In the genomic region with DNA sequence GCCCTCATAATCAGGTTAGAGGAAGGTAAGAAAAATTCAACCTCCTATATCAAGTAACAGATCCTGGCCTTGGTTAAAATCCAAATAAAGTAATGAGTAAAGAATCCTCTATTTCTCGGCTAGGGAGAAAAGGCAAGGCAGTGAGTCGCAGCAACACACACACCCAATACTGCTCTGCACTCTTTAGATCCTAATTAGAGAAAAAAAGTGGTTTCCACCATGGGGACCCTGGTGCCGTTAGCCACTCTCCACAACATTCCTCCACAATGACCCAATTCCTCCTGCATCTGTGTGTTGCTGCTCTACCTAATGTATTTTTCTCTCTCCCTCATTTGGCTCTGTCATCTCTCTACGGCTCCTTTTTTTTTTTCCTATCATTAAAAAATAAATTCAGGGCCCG, we compare ENCODE assay signal across 24 cellular contexts.
DNase-seq lines count a peak whose midpoint lies in the region; ATAC-seq and TF ChIP-seq lines count a peak whose summit lies in the region.
"Had no signal": no experiment of that assay in that cellular context is flagged by ENCODE, and none has a peak within 500 bp of the region (broad histone marks: within the 10 kb centered on the region; RNA-seq: fewer than 3 reads in every experiment).

No MANE protein-coding gene starts in this region.

- H3K36me3 ChIP-seq in brain microvascular endothelial cell (replicated peaks), result no peaks in the 10 kb centered on the region
- H3K36me3 ChIP-seq: gastrocnemius medialis, uterus had no signal

- H3K36me3 Mint-ChIP-seq in WTC11, result no peaks in the 10 kb centered on the region
- H3K36me3 Mint-ChIP-seq: natural killer cell had no signal

- H3K27me3 Mint-ChIP-seq in stimulated activated naive CD8-positive, alpha-beta T cell treated with anti-CD3 and anti-CD28 coated beads, Interleukin-15, amount 100 ng/mL, for 72 hours, result peaks cover 22% of the 10 kb centered on the region
- H3K27me3 Mint-ChIP-seq in WTC11 (ENCODE audit: low read depth), result no peaks in the 10 kb centered on the region

- TF ChIP-seq CTCF in brain microvascular endothelial cell (IDR thresholded peaks at IDR 0.05; ENCODE audit: low read depth, low read length, missing control alignments), result no peak
- no peak for TF ChIP-seq CTCF in WTC11 (IDR thresholded peaks at IDR 0.05)

- DNase-seq in AG20443 (ENCODE audit: low spot score) (peak; percentile 42), LHCN-M2 (ENCODE audit: low read depth) (peak; percentile 2), brain microvascular endothelial cell (peak; percentile 17), kidney tubule cell (ENCODE audit: low spot score) (peak; percentile 66), C1 segment of cervical spinal cord (lab: John Stamatoyannopoulos, UW) (no peak), WTC11 (ENCODE audit: low spot score) (no peak)
- DNase-seq in stimulated activated naive CD8-positive, alpha-beta T cell treated with anti-CD3 and anti-CD28 coated beads, Interleukin-15, amount 100 ng/mL, for 72 hours, result no peak
- DNase-seq: activated CD4-positive, alpha-beta T cell treated with anti-CD3 and anti-CD28 coated beads for 1 hour; activated CD8-positive, alpha-beta memory T cell treated with anti-CD3 and anti-CD28 coated beads for 24 hours; activated naive CD4-positive, alpha-beta T cell treated with anti-CD3 and anti-CD28 coated beads for 36 hours; activated T-cell treated with anti-CD3 and anti-CD28 coated beads, Interleukin-2, amount 50 U/mL, for 72 hours; amygdala; DMS 273 treated with DMSO at 0.1 percent for 48 hours; gastrocnemius medialis; GDM1; H7; left colon; natural killer cell; NCI-H1694 treated with DMSO at 0.1 percent for 48 hours; NCI-H69; right cardiac atrium; uterus had no signal

- H3K4me3 Mint-ChIP-seq in stimulated activated naive CD8-positive, alpha-beta T cell treated with anti-CD3 and anti-CD28 coated beads, Interleukin-15, amount 100 ng/mL, for 72 hours, result no peak overlapping the region
- no peak overlapping the region for H3K4me3 Mint-ChIP-seq in WTC11
- H3K4me3 Mint-ChIP-seq: activated naive CD4-positive, alpha-beta T cell treated with anti-CD3 and anti-CD28 coated beads for 36 hours; activated T-cell treated with anti-CD3 and anti-CD28 coated beads, Interleukin-2, amount 50 U/mL, for 72 hours; central memory CD8-positive, alpha-beta T cell; natural killer cell had no signal

- in situ Hi-C loops in brain microvascular endothelial cell (cut with HindIII; ENCODE audit: low pct_ligation_motif_present, low sequenced_read_pairs), result loop anchor here (25.0 kb wide), 1 partner anchor 404 kb away; no protein-coding TSS in a partner anchor

- CTCF ChIA-PET in WTC11 (lab: Charles Lee), result no interaction called here

- no peak overlapping the region for H3K27ac ChIP-seq in brain microvascular endothelial cell
- H3K27ac ChIP-seq: gastrocnemius medialis, uterus had no signal

- no peak overlapping the region for H3K27ac Mint-ChIP-seq in stimulated activated naive CD8-positive, alpha-beta T cell treated with anti-CD3 and anti-CD28 coated beads, Interleukin-15, amount 100 ng/mL, for 72 hours
- no peak overlapping the region for H3K27ac Mint-ChIP-seq in WTC11
- H3K27ac Mint-ChIP-seq: activated naive CD4-positive, alpha-beta T cell treated with anti-CD3 and anti-CD28 coated beads for 36 hours; activated T-cell treated with anti-CD3 and anti-CD28 coated beads, Interleukin-2, amount 50 U/mL, for 72 hours; natural killer cell had no signal

- no peaks in the 10 kb centered on the region for H3K9me3 Mint-ChIP-seq in stimulated activated naive CD8-positive, alpha-beta T cell treated with anti-CD3 and anti-CD28 coated beads, Interleukin-15, amount 100 ng/mL, for 72 hours
- peaks cover 22% of the 10 kb centered on the region for H3K9me3 Mint-ChIP-seq in WTC11
- H3K9me3 Mint-ChIP-seq: activated naive CD4-positive, alpha-beta T cell treated with anti-CD3 and anti-CD28 coated beads for 36 hours; activated T-cell treated with anti-CD3 and anti-CD28 coated beads, Interleukin-2, amount 50 U/mL, for 72 hours; central memory CD8-positive, alpha-beta T cell; natural killer cell had no signal

- no peaks in the 10 kb centered on the region for H3K4me1 Mint-ChIP-seq in stimulated activated naive CD8-positive, alpha-beta T cell treated with anti-CD3 and anti-CD28 coated beads, Interleukin-15, amount 100 ng/mL, for 72 hours
- H3K4me1 Mint-ChIP-seq in WTC11, result no peaks in the 10 kb centered on the region
- H3K4me1 Mint-ChIP-seq: central memory CD8-positive, alpha-beta T cell; natural killer cell had no signal

- POLR2A ChIA-PET in WTC11 (lab: Charles Lee), result no interaction called here

- H3K4me3 ChIP-seq in brain microvascular endothelial cell (ENCODE audit: low read depth, low read length), result no peak overlapping the region
- H3K4me3 ChIP-seq: gastrocnemius medialis, uterus had no signal

- no peaks in the 10 kb centered on the region for H3K27me3 ChIP-seq in brain microvascular endothelial cell (replicated peaks)
- H3K27me3 ChIP-seq: gastrocnemius medialis, uterus had no signal

- no peak for ATAC-seq in stimulated activated naive CD8-positive, alpha-beta T cell treated with anti-CD3 and anti-CD28 coated beads, Interleukin-15, amount 100 ng/mL, for 72 hours
- no peak for ATAC-seq in HG03460 (IDR thresholded peaks at IDR 0.05; ENCODE audit: unreplicated experiment)
- no peak; the same call in 1 of the 2 replicates for ATAC-seq in WTC11
- ATAC-seq: activated T-cell treated with anti-CD3 and anti-CD28 coated beads, Interleukin-2, amount 50 U/mL, for 72 hours; gastrocnemius medialis; left colon; natural killer cell; right cardiac atrium had no signal

TF ChIP-seq in WTC11, 78 proteins besides CTCF, POLR2A, EP300 and RAD21 (continues in another document):
- TF ChIP-seq IRF2 (CRISPR knock-in tag; IDR thresholded peaks at IDR 0.05; ENCODE audit: borderline replicate concordance, low read depth) (no peak), ETV6 (CRISPR knock-in tag; IDR thresholded peaks at IDR 0.05) (no peak), NR3C1 (CRISPR knock-in tag; conservative IDR thresholded peaks at IDR 0.05; ENCODE audit: low read depth) (no peak), ELF4 (CRISPR knock-in tag; IDR thresholded peaks at IDR 0.05; ENCODE audit: low read depth) (no peak), GABPB1 (CRISPR knock-in tag; IDR thresholded peaks at IDR 0.05) (no peak), RORB (CRISPR knock-in tag; IDR thresholded peaks at IDR 0.05) (no peak), NFATC4 (CRISPR knock-in tag; IDR thresholded peaks at IDR 0.05) (no peak), ESRRA (CRISPR knock-in tag; IDR thresholded peaks at IDR 0.05; ENCODE audit: borderline replicate concordance) (no peak), PRRX2 (CRISPR knock-in tag; IDR thresholded peaks at IDR 0.05) (no peak)
- TF ChIP-seq, protein P1, sequence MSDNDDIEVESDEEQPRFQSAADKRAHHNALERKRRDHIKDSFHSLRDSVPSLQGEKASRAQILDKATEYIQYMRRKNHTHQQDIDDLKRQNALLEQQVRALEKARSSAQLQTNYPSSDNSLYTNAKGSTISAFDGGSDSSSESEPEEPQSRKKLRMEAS (CRISPR knock-in tag; IDR thresholded peaks at IDR 0.05), result no peak
- TF ChIP-seq, protein P2, sequence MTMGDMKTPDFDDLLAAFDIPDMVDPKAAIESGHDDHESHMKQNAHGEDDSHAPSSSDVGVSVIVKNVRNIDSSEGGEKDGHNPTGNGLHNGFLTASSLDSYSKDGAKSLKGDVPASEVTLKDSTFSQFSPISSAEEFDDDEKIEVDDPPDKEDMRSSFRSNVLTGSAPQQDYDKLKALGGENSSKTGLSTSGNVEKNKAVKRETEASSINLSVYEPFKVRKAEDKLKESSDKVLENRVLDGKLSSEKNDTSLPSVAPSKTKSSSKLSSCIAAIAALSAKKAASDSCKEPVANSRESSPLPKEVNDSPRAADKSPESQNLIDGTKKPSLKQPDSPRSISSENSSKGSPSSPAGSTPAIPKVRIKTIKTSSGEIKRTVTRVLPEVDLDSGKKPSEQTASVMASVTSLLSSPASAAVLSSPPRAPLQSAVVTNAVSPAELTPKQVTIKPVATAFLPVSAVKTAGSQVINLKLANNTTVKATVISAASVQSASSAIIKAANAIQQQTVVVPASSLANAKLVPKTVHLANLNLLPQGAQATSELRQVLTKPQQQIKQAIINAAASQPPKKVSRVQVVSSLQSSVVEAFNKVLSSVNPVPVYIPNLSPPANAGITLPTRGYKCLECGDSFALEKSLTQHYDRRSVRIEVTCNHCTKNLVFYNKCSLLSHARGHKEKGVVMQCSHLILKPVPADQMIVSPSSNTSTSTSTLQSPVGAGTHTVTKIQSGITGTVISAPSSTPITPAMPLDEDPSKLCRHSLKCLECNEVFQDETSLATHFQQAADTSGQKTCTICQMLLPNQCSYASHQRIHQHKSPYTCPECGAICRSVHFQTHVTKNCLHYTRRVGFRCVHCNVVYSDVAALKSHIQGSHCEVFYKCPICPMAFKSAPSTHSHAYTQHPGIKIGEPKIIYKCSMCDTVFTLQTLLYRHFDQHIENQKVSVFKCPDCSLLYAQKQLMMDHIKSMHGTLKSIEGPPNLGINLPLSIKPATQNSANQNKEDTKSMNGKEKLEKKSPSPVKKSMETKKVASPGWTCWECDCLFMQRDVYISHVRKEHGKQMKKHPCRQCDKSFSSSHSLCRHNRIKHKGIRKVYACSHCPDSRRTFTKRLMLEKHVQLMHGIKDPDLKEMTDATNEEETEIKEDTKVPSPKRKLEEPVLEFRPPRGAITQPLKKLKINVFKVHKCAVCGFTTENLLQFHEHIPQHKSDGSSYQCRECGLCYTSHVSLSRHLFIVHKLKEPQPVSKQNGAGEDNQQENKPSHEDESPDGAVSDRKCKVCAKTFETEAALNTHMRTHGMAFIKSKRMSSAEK (CRISPR knock-in tag; IDR thresholded peaks at IDR 0.05; ENCODE audit: borderline replicate concordance), result no peak

Comparison
In these comparisons a context has a peak if more than half of its experiments do, and no peak if none do; other contexts are left out.
1. DNase-seq: peak in AG20443 (single experiment), LHCN-M2 (single experiment), brain microvascular endothelial cell (single experiment) and kidney tubule cell (single experiment); none in stimulated activated naive CD8-positive, alpha-beta T cell treated with anti-CD3 and anti-CD28 coated beads, Interleukin-15, amount 100 ng/mL, for 72 hours (0 of 2), C1 segment of cervical spinal cord (0 of 14) and WTC11 (single experiment).